In the genomic region with DNA sequence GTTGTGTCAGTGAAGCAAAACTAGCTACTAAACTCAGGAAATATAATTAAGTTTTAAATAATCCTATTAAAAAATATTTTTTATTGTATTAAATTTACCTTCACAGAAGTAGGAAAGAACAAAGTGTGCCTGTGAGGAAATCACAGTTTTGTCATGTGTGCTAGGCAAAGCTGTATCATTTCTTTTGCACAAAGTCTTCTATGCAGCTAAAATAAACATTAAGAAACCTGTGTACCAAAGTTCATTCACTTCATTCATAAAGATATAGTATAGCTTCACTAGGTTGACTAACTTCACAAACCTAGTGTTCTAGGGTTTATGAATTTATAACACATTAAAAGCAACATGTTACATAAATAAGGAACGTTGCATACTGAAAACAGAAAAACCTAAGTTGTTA, we compare ENCODE assay signal across 28 cellular contexts.
"Had no signal": no experiment of that assay in that cellular context is flagged by ENCODE, and none has a peak within 500 bp of the region (broad histone marks: within the 10 kb centered on the region; RNA-seq: fewer than 3 reads in every experiment).

No MANE protein-coding gene starts in this region.

- H3K27me3 ChIP-seq: adrenal gland, breast epithelium, SJCRH30 had no signal

- H3K27ac ChIP-seq: adrenal gland, breast epithelium, KMS-11, SJCRH30, VCaP had no signal

- H3K9me2 ChIP-seq: SK-N-SH had no signal

- H3K9me3 ChIP-seq: adrenal gland, breast epithelium, SJCRH30, SK-N-SH had no signal

- DNase-seq: activated CD4-positive, alpha-beta memory T cell treated with anti-CD3 and anti-CD28 coated beads, Interleukin-2, amount 10 ng/mL, durations not matched to agents 7 days and 5 days; activated CD4-positive, alpha-beta T cell treated with anti-CD3 and anti-CD28 coated beads for 36 hours; activated CD4-positive, alpha-beta T cell treated with anti-CD3 and anti-CD28 coated beads, Interleukin-2, amount 50 U/mL, for 1 hour; activated CD4-positive, CD25-positive, alpha-beta regulatory T cell; activated gamma-delta T cell treated with Interleukin-2 at 50 U/mL for 16 hours; activated naive CD4-positive, alpha-beta T cell treated with anti-CD3 and anti-CD28 coated beads, Interleukin-2, amount 10 ng/mL, durations not matched to agents 7 days and 5 days; activated naive CD8-positive, alpha-beta T cell treated with anti-CD3 and anti-CD28 coated beads for 36 hours; activated T-cell treated with anti-CD3 and anti-CD28 coated beads, Interleukin-2, amount 50 U/mL, for 72 hours; adrenal gland; aorta; caudate nucleus; NCI-H1092; NCI-H1417 treated with DMSO at 0.1 percent for 48 hours; NCI-H1694; NCI-H2029; NCI-H510A treated with DMSO at 0.1 percent for 48 hours; NCI-H69; NK-92 treated with Interleukin-12 subunit alpha and Interleukin-12 subunit beta, amount 100 ng/mL, for 24 hours; OCI-M1; RPMI8226; SJCRH30; SK-N-SH; T-helper 1 cell had no signal

- H3K4me3 ChIP-seq: adrenal gland, breast epithelium, SJCRH30 had no signal

- ATAC-seq: activated CD4-positive, alpha-beta T cell treated with anti-CD3 and anti-CD28 coated beads for 36 hours; activated T-cell treated with anti-CD3 and anti-CD28 coated beads, Interleukin-2, amount 50 U/mL, for 72 hours; Panc1; Right ventricle myocardium inferior had no signal

- H3K36me3 ChIP-seq: breast epithelium had no signal

- H3K4me2 ChIP-seq: KMS-11, SK-N-SH had no signal

- H3K9ac ChIP-seq: KMS-11, SK-N-SH had no signal

- H3K4me1 ChIP-seq: adrenal gland, breast epithelium, SJCRH30 had no signal
